1 cellular context compared by ENCODE assay signal in genomic region chr19:3366104-3366760, GRCh38.
TF ChIP-seq lines count a peak whose summit lies in the region.

NFIC (plus strand) TSS chr19:3366583; CDS start chr19:3366637, 54 bp downstream.

TF ChIP-seq in K562, 482 proteins besides CTCF, POLR2A, EP300 and RAD21 (continued from another document):
- TF ChIP-seq E2F6 (IDR thresholded peaks at IDR 0.05; ENCODE audit: borderline replicate concordance in 1 of 2, extremely low read depth in 1 of 2, insufficient read depth in 1 of 2, insufficient read length in 1 of 2, low read depth in 1 of 2, low read length in 1 of 2, poor library complexity in 1 of 2, severe bottlenecking in 1 of 2) (peak in 1 of 2 experiments; percentile 62), MYBL2 (IDR thresholded peaks at IDR 0.05; ENCODE audit: low read depth) (peak; percentile 67; the same call in 1 of the 2 replicates), MYBL2 (CRISPR knock-in tag; IDR thresholded peaks at IDR 0.05; ENCODE audit: borderline replicate concordance) (no peak), SNAPC5 (CRISPR knock-in tag; IDR thresholded peaks at IDR 0.05) (no peak), VEZF1 (CRISPR knock-in tag; IDR thresholded peaks at IDR 0.05) (peak; percentile 96), SIN3A (IDR thresholded peaks at IDR 0.05; ENCODE audit: borderline replicate concordance in 2 of 2, control insufficient read depth in 1 of 2, low read depth in 2 of 2, low read length in 2 of 2) (no peak), SETDB1 (IDR thresholded peaks at IDR 0.05; ENCODE audit: low read length) (no peak), PURB (CRISPR knock-in tag; IDR thresholded peaks at IDR 0.05; ENCODE audit: low read depth) (no peak), YY1 (IDR thresholded peaks at IDR 0.05; ENCODE audit: borderline replicate concordance in 1 of 3, control insufficient read depth in 1 of 3, extremely low read depth in 1 of 3, insufficient read depth in 3 of 3, insufficient read length in 1 of 3, insufficient replicate concordance in 2 of 3, low read depth in 1 of 3, low read length in 2 of 3) (peak in 1 of 3 experiments; percentile 10), NFE2 (IDR thresholded peaks at IDR 0.05; ENCODE audit: low read depth) (peak; percentile 68), BRF1 (IDR thresholded peaks at IDR 0.05; ENCODE audit: borderline replicate concordance, extremely low read depth, insufficient read length) (no peak), MED1 (CRISPR knock-in tag; IDR thresholded peaks at IDR 0.05; ENCODE audit: borderline replicate concordance) (no peak), NKRF (IDR thresholded peaks at IDR 0.05; ENCODE audit: borderline replicate concordance) (peak; percentile 65; the same call in 1 of the 2 replicates), RFX1 (IDR thresholded peaks at IDR 0.05) (no peak), ZNF445 (CRISPR knock-in tag; IDR thresholded peaks at IDR 0.05; ENCODE audit: low read depth) (no peak), AFF1 (IDR thresholded peaks at IDR 0.05; ENCODE audit: low read depth in 1 of 2, partially characterized antibody in 2 of 2) (peak in 1 of 2 experiments; percentile 72), ZNF830 (CRISPR knock-in tag; IDR thresholded peaks at IDR 0.05) (no peak), EZH2 (IDR thresholded peaks at IDR 0.05; ENCODE audit: borderline replicate concordance, low read depth, low read length) (no peak), TAL1 (IDR thresholded peaks at IDR 0.05) (0 out of 2 replicates have a peak, but pooled peaks have one; percentile 9), HMG20B (CRISPR knock-in tag; IDR thresholded peaks at IDR 0.05) (no peak), GATA2 (CRISPR knock-in tag; IDR thresholded peaks at IDR 0.05) (no peak), ZNF146 (CRISPR knock-in tag; IDR thresholded peaks at IDR 0.05; ENCODE audit: unreplicated experiment) (no peak), ATF3 (IDR thresholded peaks at IDR 0.05) (0 out of 2 replicates have a peak, but pooled peaks have one; percentile 21), ATF3 (CRISPR knock-in tag; conservative IDR thresholded peaks at IDR 0.05) (no peak), CREB3L1 (IDR thresholded peaks at IDR 0.05; ENCODE audit: borderline replicate concordance, low read depth) (no peak), POLR2B (IDR thresholded peaks at IDR 0.05; ENCODE audit: low read depth, partially characterized antibody) (peak; percentile 71), ZNF584 (CRISPR knock-in tag; IDR thresholded peaks at IDR 0.05; ENCODE audit: low read depth) (no peak), FOXP1 (CRISPR knock-in tag; IDR thresholded peaks at IDR 0.05) (no peak), CHCHD3 (CRISPR knock-in tag; IDR thresholded peaks at IDR 0.05) (no peak)
